ENCODE assay signal across 21 cellular contexts in the genomic region with DNA sequence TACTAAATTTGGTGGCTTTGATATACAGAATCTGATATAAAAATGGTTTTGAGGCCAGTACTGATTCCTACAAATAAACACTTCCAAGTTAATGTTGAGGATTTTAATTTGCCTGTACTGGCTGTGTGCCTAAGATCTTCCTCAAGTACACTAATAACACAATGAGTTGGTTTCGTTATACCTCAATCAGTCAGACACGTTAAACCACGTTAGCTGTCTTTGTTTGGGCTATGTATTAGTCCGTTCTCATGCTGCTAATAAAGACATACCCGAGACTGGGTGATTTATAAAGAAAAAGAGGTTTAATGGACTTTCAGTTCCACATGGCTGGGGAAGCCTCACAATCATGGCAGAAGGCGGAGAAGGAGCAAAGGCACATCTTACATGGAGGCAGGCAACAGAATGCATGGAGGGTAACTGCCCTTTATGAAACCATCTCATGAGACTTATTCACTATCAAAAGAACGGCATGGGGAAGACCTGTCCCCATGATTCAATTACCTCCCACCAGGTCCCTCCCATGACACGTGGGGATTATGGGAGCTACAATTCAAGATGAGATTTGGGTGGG.
"Had no signal": no experiment of that assay in that cellular context is flagged by ENCODE, and none has a peak within 500 bp of the region (broad histone marks: within the 10 kb centered on the region; RNA-seq: fewer than 3 reads in every experiment).

No MANE protein-coding gene starts in this region.

- H3K36me3 ChIP-seq: left ventricle myocardium inferior, upper lobe of left lung had no signal

- H3K36me3 Mint-ChIP-seq: activated naive CD4-positive, alpha-beta T cell treated with anti-CD3 and anti-CD28 coated beads, Interleukin-2, amount 10 ng/mL, durations not matched to agents 7 days and 5 days had no signal

- H3K27me3 ChIP-seq: sigmoid colon, upper lobe of left lung had no signal

- H3K4me1 ChIP-seq: left ventricle myocardium inferior had no signal

- H3K4me3 ChIP-seq: left ventricle myocardium inferior, sigmoid colon, smooth muscle cell, upper lobe of left lung had no signal

- H3K9me3 ChIP-seq: left ventricle myocardium inferior, sigmoid colon, upper lobe of left lung had no signal

- H3K4me3 Mint-ChIP-seq: activated naive CD4-positive, alpha-beta T cell treated with anti-CD3 and anti-CD28 coated beads, Interleukin-2, amount 10 ng/mL, durations not matched to agents 7 days and 5 days; endodermal cell; immature natural killer cell; natural killer cell treated with Interleukin-12 subunit alpha and Interleukin-12 subunit beta and Interleukin-15 and Interleukin-18, amount 100 ng/mL, for 72 hours; stimulated activated naive B cell treated with anti-CD40 and anti-IgM and Interleukin-4, amounts not matched to agents 10 μg/mL and 1 μg/mL and 100 μg/mL, for 72 hours had no signal

- H3K27me3 Mint-ChIP-seq: natural killer cell treated with Interleukin-12 subunit alpha and Interleukin-12 subunit beta and Interleukin-15 and Interleukin-18, amount 100 ng/mL, for 72 hours; progenitor cell of endocrine pancreas; stimulated activated naive B cell treated with anti-CD40 and anti-IgM and Interleukin-4, amounts not matched to agents 10 μg/mL and 1 μg/mL and 100 μg/mL, for 72 hours had no signal

- H3K4me1 Mint-ChIP-seq: activated naive CD4-positive, alpha-beta T cell treated with anti-CD3 and anti-CD28 coated beads, Interleukin-2, amount 10 ng/mL, durations not matched to agents 7 days and 5 days; endodermal cell; stimulated activated naive B cell treated with anti-CD40 and anti-IgM and Interleukin-4, amounts not matched to agents 10 μg/mL and 1 μg/mL and 100 μg/mL, for 72 hours had no signal

- DNase-seq: activated CD4-positive, alpha-beta T cell treated with anti-CD3 and anti-CD28 coated beads for 1 hour; activated effector memory CD4-positive, alpha-beta T cell treated with anti-CD3 and anti-CD28 coated beads, Interleukin-2, amount 50 U/mL, for 16 hours; activated naive CD4-positive, alpha-beta T cell treated with anti-CD3 and anti-CD28 coated beads, Interleukin-2, amount 10 ng/mL, durations not matched to agents 7 days and 5 days; cortex of kidney; endodermal cell; erythroblast; foreskin fibroblast; immature natural killer cell; kidney glomerular epithelial cell; left ventricle myocardium inferior; mammary epithelial cell; midbrain; retina; sigmoid colon; stimulated activated CD4-positive, alpha-beta T cell treated with anti-CD3 and anti-CD28 coated beads, Interleukin-15, amount 100 ng/mL, for 24 hours; stimulated activated naive B cell treated with anti-CD40 and anti-IgM and Interleukin-4, amounts not matched to agents 10 μg/mL and 1 μg/mL and 100 μg/mL, for 72 hours; T-helper 1 cell; upper lobe of left lung had no signal

- H3K27ac Mint-ChIP-seq: activated naive CD4-positive, alpha-beta T cell treated with anti-CD3 and anti-CD28 coated beads, Interleukin-2, amount 10 ng/mL, durations not matched to agents 7 days and 5 days; endodermal cell; immature natural killer cell; natural killer cell treated with Interleukin-12 subunit alpha and Interleukin-12 subunit beta and Interleukin-15 and Interleukin-18, amount 100 ng/mL, for 72 hours; progenitor cell of endocrine pancreas; stimulated activated naive B cell treated with anti-CD40 and anti-IgM and Interleukin-4, amounts not matched to agents 10 μg/mL and 1 μg/mL and 100 μg/mL, for 72 hours had no signal

- H3K9me3 Mint-ChIP-seq: immature natural killer cell had no signal

- H3K27ac ChIP-seq: left ventricle myocardium inferior, sigmoid colon, upper lobe of left lung had no signal

- H3K4me2 ChIP-seq: smooth muscle cell had no signal

- ATAC-seq: stimulated activated naive B cell treated with anti-CD40 and anti-IgM and Interleukin-4, amounts not matched to agents 10 μg/mL and 1 μg/mL and 100 μg/mL, for 72 hours had no signal
